ENCODE assay signal across 2 cellular contexts in the genomic region with DNA sequence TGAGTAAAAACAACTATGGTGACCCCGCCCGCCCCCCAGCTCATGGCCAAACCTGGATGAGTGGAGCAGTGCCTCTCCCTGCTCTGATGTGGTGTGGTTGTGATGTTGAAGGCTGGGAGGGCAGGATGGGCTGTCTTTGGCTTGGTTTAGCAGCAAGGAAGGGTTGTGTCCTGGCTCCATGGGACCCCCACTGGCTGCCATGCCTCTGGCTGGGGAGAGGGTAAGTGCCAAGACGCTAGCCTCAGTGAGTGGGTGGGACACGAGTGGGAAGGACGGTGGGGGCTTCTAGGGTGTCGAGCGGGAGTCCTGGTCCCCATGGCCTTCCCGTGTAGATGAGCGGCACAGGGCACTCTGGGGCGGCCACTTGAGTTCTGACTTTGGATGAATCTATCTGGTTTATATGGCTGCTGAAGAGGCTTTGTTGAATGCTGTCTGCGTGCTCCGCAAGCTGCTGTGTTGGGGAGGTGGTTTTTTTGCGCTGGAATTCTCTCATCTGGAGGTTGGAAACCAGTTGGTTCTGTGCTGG.
TF ChIP-seq lines count a peak whose summit lies in the region.

No MANE protein-coding gene starts in this region.

TF ChIP-seq in SK-N-SH, 30 proteins besides CTCF, POLR2A, EP300 and RAD21 (continued from another document):
- TF ChIP-seq, protein P1, sequence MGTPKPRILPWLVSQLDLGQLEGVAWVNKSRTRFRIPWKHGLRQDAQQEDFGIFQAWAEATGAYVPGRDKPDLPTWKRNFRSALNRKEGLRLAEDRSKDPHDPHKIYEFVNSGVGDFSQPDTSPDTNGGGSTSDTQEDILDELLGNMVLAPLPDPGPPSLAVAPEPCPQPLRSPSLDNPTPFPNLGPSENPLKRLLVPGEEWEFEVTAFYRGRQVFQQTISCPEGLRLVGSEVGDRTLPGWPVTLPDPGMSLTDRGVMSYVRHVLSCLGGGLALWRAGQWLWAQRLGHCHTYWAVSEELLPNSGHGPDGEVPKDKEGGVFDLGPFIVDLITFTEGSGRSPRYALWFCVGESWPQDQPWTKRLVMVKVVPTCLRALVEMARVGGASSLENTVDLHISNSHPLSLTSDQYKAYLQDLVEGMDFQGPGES (IDR thresholded peaks at IDR 0.05; ENCODE audit: low read depth, low read length), result no peak
- TF ChIP-seq RCOR1 (IDR thresholded peaks at IDR 0.05; ENCODE audit: low read length) (no peak), FOXJ3 (CRISPR knock-in tag; IDR thresholded peaks at IDR 0.05) (no peak), FOXM1 (IDR thresholded peaks at IDR 0.05; ENCODE audit: low read depth) (no peak), POLR2AphosphoS5 (IDR thresholded peaks at IDR 0.05; ENCODE audit: low read depth, low read length) (no peak), MXI1 (IDR thresholded peaks at IDR 0.05; ENCODE audit: low read depth, low read length) (no peak), NFIC (IDR thresholded peaks at IDR 0.05; ENCODE audit: borderline replicate concordance) (no peak), FOSL2 (IDR thresholded peaks at IDR 0.05; ENCODE audit: borderline replicate concordance, low read depth) (no peak)
- TF ChIP-seq, protein P2, sequence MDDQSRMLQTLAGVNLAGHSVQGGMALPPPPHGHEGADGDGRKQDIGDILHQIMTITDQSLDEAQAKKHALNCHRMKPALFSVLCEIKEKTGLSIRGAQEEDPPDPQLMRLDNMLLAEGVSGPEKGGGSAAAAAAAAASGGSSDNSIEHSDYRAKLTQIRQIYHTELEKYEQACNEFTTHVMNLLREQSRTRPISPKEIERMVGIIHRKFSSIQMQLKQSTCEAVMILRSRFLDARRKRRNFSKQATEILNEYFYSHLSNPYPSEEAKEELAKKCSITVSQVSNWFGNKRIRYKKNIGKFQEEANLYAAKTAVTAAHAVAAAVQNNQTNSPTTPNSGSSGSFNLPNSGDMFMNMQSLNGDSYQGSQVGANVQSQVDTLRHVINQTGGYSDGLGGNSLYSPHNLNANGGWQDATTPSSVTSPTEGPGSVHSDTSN (IDR thresholded peaks at IDR 0.05), result no peak

TF ChIP-seq in SK-N-SH treated with all-trans-retinoic acid at 6 μM for 48 hours, 23 proteins besides CTCF, POLR2A, EP300 and RAD21 (continued from another document):
- TF ChIP-seq, protein P3, sequence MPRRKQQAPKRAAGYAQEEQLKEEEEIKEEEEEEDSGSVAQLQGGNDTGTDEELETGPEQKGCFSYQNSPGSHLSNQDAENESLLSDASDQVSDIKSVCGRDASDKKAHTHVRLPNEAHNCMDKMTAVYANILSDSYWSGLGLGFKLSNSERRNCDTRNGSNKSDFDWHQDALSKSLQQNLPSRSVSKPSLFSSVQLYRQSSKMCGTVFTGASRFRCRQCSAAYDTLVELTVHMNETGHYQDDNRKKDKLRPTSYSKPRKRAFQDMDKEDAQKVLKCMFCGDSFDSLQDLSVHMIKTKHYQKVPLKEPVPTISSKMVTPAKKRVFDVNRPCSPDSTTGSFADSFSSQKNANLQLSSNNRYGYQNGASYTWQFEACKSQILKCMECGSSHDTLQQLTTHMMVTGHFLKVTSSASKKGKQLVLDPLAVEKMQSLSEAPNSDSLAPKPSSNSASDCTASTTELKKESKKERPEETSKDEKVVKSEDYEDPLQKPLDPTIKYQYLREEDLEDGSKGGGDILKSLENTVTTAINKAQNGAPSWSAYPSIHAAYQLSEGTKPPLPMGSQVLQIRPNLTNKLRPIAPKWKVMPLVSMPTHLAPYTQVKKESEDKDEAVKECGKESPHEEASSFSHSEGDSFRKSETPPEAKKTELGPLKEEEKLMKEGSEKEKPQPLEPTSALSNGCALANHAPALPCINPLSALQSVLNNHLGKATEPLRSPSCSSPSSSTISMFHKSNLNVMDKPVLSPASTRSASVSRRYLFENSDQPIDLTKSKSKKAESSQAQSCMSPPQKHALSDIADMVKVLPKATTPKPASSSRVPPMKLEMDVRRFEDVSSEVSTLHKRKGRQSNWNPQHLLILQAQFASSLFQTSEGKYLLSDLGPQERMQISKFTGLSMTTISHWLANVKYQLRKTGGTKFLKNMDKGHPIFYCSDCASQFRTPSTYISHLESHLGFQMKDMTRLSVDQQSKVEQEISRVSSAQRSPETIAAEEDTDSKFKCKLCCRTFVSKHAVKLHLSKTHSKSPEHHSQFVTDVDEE (CRISPR knock-in tag; IDR thresholded peaks at IDR 0.05), result no peak
- no peak for TF ChIP-seq GLIS3 (CRISPR knock-in tag; IDR thresholded peaks at IDR 0.05)
- TF ChIP-seq, protein P4, sequence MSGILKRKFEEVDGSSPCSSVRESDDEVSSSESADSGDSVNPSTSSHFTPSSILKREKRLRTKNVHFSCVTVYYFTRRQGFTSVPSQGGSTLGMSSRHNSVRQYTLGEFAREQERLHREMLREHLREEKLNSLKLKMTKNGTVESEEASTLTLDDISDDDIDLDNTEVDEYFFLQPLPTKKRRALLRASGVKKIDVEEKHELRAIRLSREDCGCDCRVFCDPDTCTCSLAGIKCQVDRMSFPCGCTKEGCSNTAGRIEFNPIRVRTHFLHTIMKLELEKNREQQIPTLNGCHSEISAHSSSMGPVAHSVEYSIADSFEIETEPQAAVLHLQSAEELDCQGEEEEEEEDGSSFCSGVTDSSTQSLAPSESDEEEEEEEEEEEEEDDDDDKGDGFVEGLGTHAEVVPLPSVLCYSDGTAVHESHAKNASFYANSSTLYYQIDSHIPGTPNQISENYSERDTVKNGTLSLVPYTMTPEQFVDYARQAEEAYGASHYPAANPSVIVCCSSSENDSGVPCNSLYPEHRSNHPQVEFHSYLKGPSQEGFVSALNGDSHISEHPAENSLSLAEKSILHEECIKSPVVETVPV (CRISPR knock-in tag; IDR thresholded peaks at IDR 0.05), result no peak
- TF ChIP-seq PPARA (CRISPR knock-in tag; IDR thresholded peaks at IDR 0.05; ENCODE audit: borderline replicate concordance), result no peak
- TF ChIP-seq, protein P5, sequence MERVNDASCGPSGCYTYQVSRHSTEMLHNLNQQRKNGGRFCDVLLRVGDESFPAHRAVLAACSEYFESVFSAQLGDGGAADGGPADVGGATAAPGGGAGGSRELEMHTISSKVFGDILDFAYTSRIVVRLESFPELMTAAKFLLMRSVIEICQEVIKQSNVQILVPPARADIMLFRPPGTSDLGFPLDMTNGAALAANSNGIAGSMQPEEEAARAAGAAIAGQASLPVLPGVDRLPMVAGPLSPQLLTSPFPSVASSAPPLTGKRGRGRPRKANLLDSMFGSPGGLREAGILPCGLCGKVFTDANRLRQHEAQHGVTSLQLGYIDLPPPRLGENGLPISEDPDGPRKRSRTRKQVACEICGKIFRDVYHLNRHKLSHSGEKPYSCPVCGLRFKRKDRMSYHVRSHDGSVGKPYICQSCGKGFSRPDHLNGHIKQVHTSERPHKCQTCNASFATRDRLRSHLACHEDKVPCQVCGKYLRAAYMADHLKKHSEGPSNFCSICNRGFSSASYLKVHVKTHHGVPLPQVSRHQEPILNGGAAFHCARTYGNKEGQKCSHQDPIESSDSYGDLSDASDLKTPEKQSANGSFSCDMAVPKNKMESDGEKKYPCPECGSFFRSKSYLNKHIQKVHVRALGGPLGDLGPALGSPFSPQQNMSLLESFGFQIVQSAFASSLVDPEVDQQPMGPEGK (CRISPR knock-in tag; IDR thresholded peaks at IDR 0.05; ENCODE audit: borderline replicate concordance), result no peak
